ENCODE assay signal across 15 cellular contexts in genomic region chr5:14713476-14714384, GRCh38. TPM values are rescaled to one million over a fixed set of nuclear protein-coding genes. Genes with fewer than 3 reads are reported as not detected.
DNase-seq lines count a peak whose midpoint lies in the region; ATAC-seq and TF ChIP-seq lines count a peak whose summit lies in the region.
"Had no signal": no experiment of that assay in that cellular context is flagged by ENCODE, and none has a peak within 500 bp of the region (broad histone marks: within the 10 kb centered on the region; RNA-seq: fewer than 3 reads in every experiment).

No MANE protein-coding gene starts in this region.

- no peak for DNase-seq in activated CD4-positive, alpha-beta T cell treated with anti-CD3 and anti-CD28 coated beads, Interleukin-2, amount 10 ng/mL, durations not matched to agents 7 days and 5 days
- DNase-seq in activated CD4-positive, alpha-beta T cell treated with anti-CD3 and anti-CD28 coated beads, Interleukin-2, amount 50 U/mL, for 1 hour: no peak
- peak; percentile 9 for DNase-seq in MV-4-11 (lab: John Stamatoyannopoulos, UW)
- DNase-seq in central memory CD8-positive, alpha-beta T cell (ENCODE audit: low spot score in 2 of 2): no peak
- no peak for DNase-seq in neural progenitor cell (ENCODE audit: low spot score)
- no peak for DNase-seq in EL
- no peak for DNase-seq in occipital lobe (lab: John Stamatoyannopoulos, UW)
- DNase-seq: activated CD4-positive, alpha-beta T cell treated with anti-CD3 and anti-CD28 coated beads, Interleukin-2, amount 50 U/mL, for 4 hours; cerebellar nuclear complex; GM23248; kidney; NCI-H2081 treated with DMSO at 0.1 percent for 48 hours; stimulated activated CD4-positive, alpha-beta T cell treated with anti-CD3 and anti-CD28 coated beads, Interleukin-2, amount 100 ng/mL, for 48 hours; uterus had no signal

- H3K9me3 ChIP-seq in neural progenitor cell (ENCODE audit: low read depth): no peaks in the 10 kb centered on the region
- H3K9me3 ChIP-seq: uterus had no signal

- no peak overlapping the region for H2AFZ ChIP-seq in neural progenitor cell (replicated peaks)
- H2AFZ ChIP-seq: GM23248 had no signal

- no peaks in the 10 kb centered on the region for H3K27me3 Mint-ChIP-seq in activated CD4-positive, alpha-beta T cell treated with anti-CD3 and anti-CD28 coated beads, Interleukin-2, amount 10 ng/mL, durations not matched to agents 7 days and 5 days
- no peaks in the 10 kb centered on the region for H3K27me3 Mint-ChIP-seq in central memory CD8-positive, alpha-beta T cell
- peaks cover 5% of the 10 kb centered on the region for H3K27me3 Mint-ChIP-seq in neural progenitor cell (ENCODE audit: insufficient read depth, low read depth)

- no peaks in the 10 kb centered on the region for H3F3A ChIP-seq in neural progenitor cell (ENCODE audit: low read depth)

- CTCF ChIA-PET in activated CD4-positive, alpha-beta T cell treated with anti-CD3 and anti-CD28 coated beads, Interleukin-2, amount 10 ng/mL, durations not matched to agents 7 days and 5 days (lab: Charles Lee): interaction anchor here (1.0 to 1.4 kb wide), 3 partner anchors 11 to 16 kb away, joined by 3 read pairs; no protein-coding TSS in a partner anchor

- ATAC-seq in central memory CD8-positive, alpha-beta T cell (replicated peaks; ENCODE audit: extremely low read depth, poor library complexity, severe bottlenecking): no peak
- ATAC-seq in HG02970 (IDR thresholded peaks at IDR 0.05; ENCODE audit: low FRiP score, unreplicated experiment): no peak

- no peak overlapping the region for H3K27ac ChIP-seq in neural progenitor cell
- H3K27ac ChIP-seq: GM23248, uterus had no signal

- H4K20me1 ChIP-seq in neural progenitor cell (ENCODE audit: low read depth): no peaks in the 10 kb centered on the region

- no peaks in the 10 kb centered on the region for H3K79me2 ChIP-seq in neural progenitor cell (ENCODE audit: low read depth)

- no peak for TF ChIP-seq CTCF in neural progenitor cell (IDR thresholded peaks at IDR 0.05)

- H3K4me2 ChIP-seq in neural progenitor cell: no peak overlapping the region

- H3K9ac ChIP-seq in neural progenitor cell: no peak overlapping the region
- H3K9ac ChIP-seq: GM23248 had no signal

- H3K9me3 Mint-ChIP-seq in activated CD4-positive, alpha-beta T cell treated with anti-CD3 and anti-CD28 coated beads, Interleukin-2, amount 10 ng/mL, durations not matched to agents 7 days and 5 days: no peaks in the 10 kb centered on the region
- no peaks in the 10 kb centered on the region for H3K9me3 Mint-ChIP-seq in central memory CD8-positive, alpha-beta T cell
- H3K9me3 Mint-ChIP-seq in neural progenitor cell: peaks cover 1% of the 10 kb centered on the region

- no peak overlapping the region for H3K4me3 Mint-ChIP-seq in activated CD4-positive, alpha-beta T cell treated with anti-CD3 and anti-CD28 coated beads, Interleukin-2, amount 10 ng/mL, durations not matched to agents 7 days and 5 days
- H3K4me3 Mint-ChIP-seq in central memory CD8-positive, alpha-beta T cell: no peak overlapping the region
- no peak overlapping the region for H3K4me3 Mint-ChIP-seq in neural progenitor cell

- peaks cover 11% of the 10 kb centered on the region for H3K4me1 Mint-ChIP-seq in activated CD4-positive, alpha-beta T cell treated with anti-CD3 and anti-CD28 coated beads, Interleukin-2, amount 10 ng/mL, durations not matched to agents 7 days and 5 days
- peaks cover 27% of the 10 kb centered on the region for H3K4me1 Mint-ChIP-seq in central memory CD8-positive, alpha-beta T cell
- H3K4me1 Mint-ChIP-seq in neural progenitor cell: no peaks in the 10 kb centered on the region

- H3K4me3 ChIP-seq in neural progenitor cell: no peak overlapping the region
- H3K4me3 ChIP-seq: GM23248, uterus had no signal

- POLR2A ChIA-PET in activated CD4-positive, alpha-beta T cell treated with anti-CD3 and anti-CD28 coated beads, Interleukin-2, amount 10 ng/mL, durations not matched to agents 7 days and 5 days (lab: Charles Lee): no interaction called here

- H3K36me3 Mint-ChIP-seq in activated CD4-positive, alpha-beta T cell treated with anti-CD3 and anti-CD28 coated beads, Interleukin-2, amount 10 ng/mL, durations not matched to agents 7 days and 5 days (ENCODE audit: low read depth): peaks cover 79% of the 10 kb centered on the region
- H3K36me3 Mint-ChIP-seq in central memory CD8-positive, alpha-beta T cell (ENCODE audit: insufficient read depth): peaks cover 33% of the 10 kb centered on the region
- peaks cover 62% of the 10 kb centered on the region for H3K36me3 Mint-ChIP-seq in neural progenitor cell

- no peaks in the 10 kb centered on the region for H3K4me1 ChIP-seq in neural progenitor cell
- H3K4me1 ChIP-seq: uterus had no signal

- no peaks in the 10 kb centered on the region for H3K36me3 ChIP-seq in neural progenitor cell
- H3K36me3 ChIP-seq: uterus had no signal

- no peaks in the 10 kb centered on the region for H3K27me3 ChIP-seq in neural progenitor cell
- H3K27me3 ChIP-seq: uterus had no signal

- H3K27ac Mint-ChIP-seq in activated CD4-positive, alpha-beta T cell treated with anti-CD3 and anti-CD28 coated beads, Interleukin-2, amount 10 ng/mL, durations not matched to agents 7 days and 5 days: peak overlapping the region; percentile 36
- H3K27ac Mint-ChIP-seq in central memory CD8-positive, alpha-beta T cell (ENCODE audit: low read depth): peak overlapping the region; percentile 69
- H3K27ac Mint-ChIP-seq in neural progenitor cell: peak overlapping the region; percentile 25

RNA-seq across cellular contexts. Expression of gene OTULIN, which starts 49.2 kb away (rescaled TPM):
- 10 to 100 TPM; 62.5 to 63.2 TPM for total RNA-seq in activated CD4-positive, alpha-beta T cell treated with anti-CD3 and anti-CD28 coated beads, Interleukin-2, amount 10 ng/mL, durations not matched to agents 7 days and 5 days
- 23.1 and 32.9 TPM in 2 replicates for total RNA-seq in neural progenitor cell (ENCODE audit: low replicate concordance)
- total RNA-seq in occipital lobe: 12.8 TPM
